In the genomic region with DNA sequence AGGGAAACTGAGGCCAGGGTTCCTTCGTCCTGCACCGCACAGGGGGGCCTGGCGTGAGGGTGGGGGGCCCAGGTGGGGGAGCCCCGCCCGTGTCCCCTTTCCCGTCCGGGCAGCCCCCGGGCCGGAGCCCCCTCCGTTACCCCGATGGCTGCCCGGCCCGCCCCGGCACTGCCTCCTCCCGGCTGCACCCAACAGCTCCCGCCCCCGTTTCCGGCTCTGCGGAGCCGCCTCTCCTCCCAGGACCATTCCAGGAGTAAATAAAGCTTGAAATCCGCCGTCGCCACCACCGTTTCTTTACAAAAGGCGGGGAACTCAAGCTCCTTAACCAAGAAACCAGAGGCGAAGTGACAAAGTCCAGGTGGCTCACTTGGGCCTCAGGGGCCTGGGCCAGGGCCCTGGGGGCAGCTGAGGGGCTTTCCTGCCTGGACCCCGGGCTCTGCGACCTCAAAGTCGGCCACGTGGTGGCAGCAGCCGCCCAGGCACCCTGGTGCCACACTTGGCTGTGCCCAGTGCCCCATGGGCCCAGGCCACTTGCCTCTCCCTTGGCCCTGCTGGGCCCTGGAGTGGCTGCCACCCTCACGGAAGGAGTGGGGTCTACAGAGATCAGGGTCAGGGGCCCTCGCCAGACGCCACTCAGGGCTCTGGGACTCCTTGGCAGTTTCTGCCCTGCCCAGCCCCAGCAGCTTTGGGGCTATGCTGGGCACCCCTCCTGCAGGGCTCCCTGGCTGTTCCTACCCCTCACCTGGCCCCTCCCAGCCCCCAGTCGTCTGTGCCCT, we compare ENCODE assay signal across 8 cellular contexts. TPM values are rescaled to one million over a fixed set of nuclear protein-coding genes. Genes with fewer than 3 reads are reported as not detected.
DNase-seq lines count a peak whose midpoint lies in the region; ATAC-seq, FAIRE-seq and TF ChIP-seq lines count a peak whose summit lies in the region.

No MANE protein-coding gene starts in this region.

- peak; percentile 96 for TF ChIP-seq CTCF in 22Rv1 (IDR thresholded peaks at IDR 0.05)
- peak; percentile 89 for TF ChIP-seq CTCF in WI38 (IDR thresholded peaks at IDR 0.05; ENCODE audit: low read depth, low read length)
- TF ChIP-seq CTCF in mammary epithelial cell (conservative IDR thresholded peaks at IDR 0.05 in 1 of 2, IDR thresholded peaks at IDR 0.05 in 1 of 2; ENCODE audit: extremely low read depth in 1 of 2, insufficient read depth in 1 of 2, low read depth in 1 of 2, low read length in 2 of 2) = peak; percentile 70 to 97

- intact Hi-C loops in mammary epithelial cell (cut with micrococcal nuclease) = loop anchor here (1.0 to 5.0 kb wide), 5 partner anchors 34 to 1230 kb away; no protein-coding TSS in a partner anchor

- H3K27ac ChIP-seq in 22Rv1 (peak overlapping the region; percentile 90), mammary epithelial cell (ENCODE audit: insufficient read depth, low read depth, low read length) (peak overlapping the region; percentile 45)

- no peaks in the 10 kb centered on the region for H3K36me3 ChIP-seq in mammary epithelial cell (ENCODE audit: insufficient read depth, low read length)

- peak; percentile 80 for FAIRE-seq in GM18507 (lab: Jason Lieb, UNC)

- 0% methylated on average over 5 of the region's 35 CpGs for WGBS in mammary epithelial cell (ENCODE audit: low coverage, missing lambda C conversion rate)

- ATAC-seq in HG03039 (IDR thresholded peaks at IDR 0.05; ENCODE audit: unreplicated experiment) = peak; percentile 38

- no peaks in the 10 kb centered on the region for H4K20me1 ChIP-seq in mammary epithelial cell (ENCODE audit: insufficient read depth, low read length)

- H3K4me3 ChIP-seq in WI38 (ENCODE audit: low read depth, low read length) (peak overlapping the region; percentile 65), mammary epithelial cell (replicated peaks in 1 of 3; ENCODE audit: insufficient read depth in 1 of 3, low read depth in 2 of 3, low read length in 3 of 3) (peak overlapping the region; percentile 33 to 81 (median 56))

- dilution Hi-C loops in mammary epithelial cell (cut with HindIII; ENCODE audit: low sequenced_read_pairs) = loop anchor here (5.0 to 10.0 kb wide), 4 partner anchors 77 to 390 kb away; a partner anchor contains a TSS

- H3K27me3 ChIP-seq in mammary epithelial cell (ENCODE audit: insufficient read depth, low read length) = no peaks in the 10 kb centered on the region

- H2AFZ ChIP-seq in mammary epithelial cell (ENCODE audit: low read depth, low read length) = peak overlapping the region; percentile 70

- CTCF ChIA-PET in mammary epithelial cell (lab: Charles Lee; ENCODE audit: low non-redundant PET) = interaction anchor here (0.9 to 1.1 kb wide), 3 partner anchors 187 to 1258 kb away, joined by 3 to 26 read pairs (median 8); no protein-coding TSS in a partner anchor

- peaks cover 40% of the 10 kb centered on the region for H3K79me2 ChIP-seq in mammary epithelial cell (ENCODE audit: insufficient read depth, low read length)

- no peak overlapping the region for H3K9ac ChIP-seq in mammary epithelial cell (ENCODE audit: insufficient read depth, low read length)

- peaks cover 37% of the 10 kb centered on the region for H3K4me1 ChIP-seq in mammary epithelial cell (ENCODE audit: insufficient read depth, low read length)

- no TSS peak for BruUV-seq in mammary epithelial cell (replicated peaks; lab: Mats Ljungman, UMichigan)

- H3K9me3 ChIP-seq in mammary epithelial cell (replicated peaks; ENCODE audit: insufficient read depth, low read length) = no peaks in the 10 kb centered on the region

- peak; percentile 79 for DNase-seq in GM18507 (ENCODE audit: extremely low spot score, insufficient read length, low read depth)
- DNase-seq in NCI-H2081 treated with DMSO at 0.1 percent for 48 hours (lab: John Stamatoyannopoulos, UW) = peak; percentile 54
- peak; percentile 85 for DNase-seq in mammary epithelial cell
- DNase-seq in inferior parietal cortex (ENCODE audit: extremely low spot score) = peak; percentile 77
- DNase-seq in stimulated activated CD4-positive, alpha-beta T cell treated with anti-CD3 and anti-CD28 coated beads, Interleukin-12 subunit alpha, Interleukin-12 subunit beta, amount 100 ng/mL, for 4 hours = peak; percentile 79

- H3K4me2 ChIP-seq in mammary epithelial cell (ENCODE audit: insufficient read depth, low read depth, low read length) = peak overlapping the region; percentile 77

- in situ Hi-C loops in mammary epithelial cell (cut with MboI; ENCODE audit: low sequenced_read_pairs in 2 of 2) = loop anchor here (5.0 to 25.0 kb wide), 5 partner anchors 182 to 1242 kb away; a partner anchor contains a TSS

RNA-seq across cellular contexts. Expression of a gene that starts 0.5 kb away (rescaled TPM):
- 10 to 100 TPM; 13.5 to 70.9 TPM for total RNA-seq in mammary epithelial cell
- polyA plus RNA-seq in mammary epithelial cell = 11.8 TPM
- polyA minus RNA-seq in mammary epithelial cell = 5.4 TPM

RNA-seq across cellular contexts. Expression of a gene that starts 33.0 kb away (rescaled TPM):
- 10 to 100 TPM; 27.2 to 47.8 TPM for total RNA-seq in mammary epithelial cell
- polyA plus RNA-seq in mammary epithelial cell = 10.5 TPM
- 34.8 TPM for polyA minus RNA-seq in mammary epithelial cell

Comparison
In these comparisons a context has a peak if more than half of its experiments do, and no peak if none do; other contexts are left out.
1. Peak in every context shown above with its lines: DNase-seq, ATAC-seq, H3K4me3 ChIP-seq and H3K27ac ChIP-seq.